ENCODE assay signal across 15 cellular contexts in genomic region chr4:173046144-173046543, GRCh38.
A peak's percentile ranks its signal among the peaks of the same experiment; 100 is the strongest.
DNase-seq lines count a peak whose midpoint lies in the region; ATAC-seq and TF ChIP-seq lines count a peak whose summit lies in the region.
"Had no signal": no experiment of that assay in that cellular context is flagged by ENCODE, and none has a peak within 500 bp of the region (broad histone marks: within the 10 kb centered on the region; RNA-seq: fewer than 3 reads in every experiment).

No MANE protein-coding gene starts in this region.

- H3K9me3 ChIP-seq in mesenchymal stem cell (ENCODE audit: control insufficient read depth, low read length), result no peaks in the 10 kb centered on the region
- H3K9me3 ChIP-seq: BLaER1, Caco-2 had no signal

- no peaks in the 10 kb centered on the region for H3K27me3 ChIP-seq in mesenchymal stem cell (ENCODE audit: control insufficient read depth in 1 of 2, insufficient read depth in 1 of 2, low read length in 2 of 2)
- H3K27me3 ChIP-seq: BLaER1 had no signal

- WGBS in mesenchymal stem cell, result 100% methylated on average over 2 of the region's 2 CpGs

- no peaks in the 10 kb centered on the region for H3K27me3 Mint-ChIP-seq in nephron (ENCODE audit: low read depth)

- no peaks in the 10 kb centered on the region for H3K36me3 Mint-ChIP-seq in nephron (ENCODE audit: low read depth)
- H3K36me3 Mint-ChIP-seq: CD4-positive, CD25-positive, alpha-beta regulatory T cell; CD8-positive, alpha-beta T cell had no signal

- no peak overlapping the region for H2BK120ac ChIP-seq in mesenchymal stem cell (ENCODE audit: low read depth, low read length)

- no peak overlapping the region for H3K14ac ChIP-seq in mesenchymal stem cell (ENCODE audit: low read length in 2 of 2)

- H3K9ac ChIP-seq in mesenchymal stem cell (ENCODE audit: low read length), result no peak overlapping the region
- H3K9ac ChIP-seq: BLaER1, GM23248 had no signal

- H3K4ac ChIP-seq in mesenchymal stem cell (ENCODE audit: low read depth in 1 of 2, low read length in 2 of 2), result no peak overlapping the region

- H4K8ac ChIP-seq in mesenchymal stem cell (ENCODE audit: low read length), result no peak overlapping the region

- TF ChIP-seq CTCF in nephron (IDR thresholded peaks at IDR 0.05; ENCODE audit: unreplicated experiment in 3 of 3), result no peak

- peaks cover 5% of the 10 kb centered on the region for H3K4me1 ChIP-seq in mesenchymal stem cell (ENCODE audit: control insufficient read depth, insufficient read depth, low read depth, low read length)
- H3K4me1 ChIP-seq: BLaER1, Caco-2 had no signal

- H3K27ac ChIP-seq in mesenchymal stem cell (ENCODE audit: low read length, poor library complexity, severe bottlenecking), result peak overlapping the region; percentile 71
- H3K27ac ChIP-seq: BLaER1, GM23248 had no signal

- H3K18ac ChIP-seq in mesenchymal stem cell (ENCODE audit: low read depth in 1 of 2, low read length in 2 of 2), result no peak overlapping the region

- no peak for ATAC-seq in HG02973 (IDR thresholded peaks at IDR 0.05; ENCODE audit: unreplicated experiment)
- ATAC-seq: CD8-positive, alpha-beta T cell had no signal

- no peak overlapping the region for H3K4me3 Mint-ChIP-seq in nephron
- H3K4me3 Mint-ChIP-seq: B cell; CD4-positive, CD25-positive, alpha-beta regulatory T cell; CD8-positive, alpha-beta T cell had no signal

- DNase-seq in kidney glomerular epithelial cell (lab: John Stamatoyannopoulos, UW) (peak; percentile 46), mesenchymal stem cell (no peak), ecto neural progenitor cell (ENCODE audit: low spot score) (no peak), ureter (ENCODE audit: low spot score) (no peak)
- DNase-seq: Caco-2; CD4-positive, CD25-positive, alpha-beta regulatory T cell; CD8-positive, alpha-beta T cell; DND-41; GM23248; H7; HCEC 1CT had no signal

- H3K4me1 Mint-ChIP-seq in nephron, result peaks cover 31% of the 10 kb centered on the region
- H3K4me1 Mint-ChIP-seq: B cell; CD4-positive, CD25-positive, alpha-beta regulatory T cell had no signal

- no peak overlapping the region for H2BK12ac ChIP-seq in mesenchymal stem cell (ENCODE audit: low read length in 2 of 2)

- H3K4me2 ChIP-seq in mesenchymal stem cell (ENCODE audit: low read length, poor library complexity, severe bottlenecking), result no peak overlapping the region
- H3K4me2 ChIP-seq: BLaER1 had no signal

- H3K36me3 ChIP-seq in mesenchymal stem cell (ENCODE audit: control insufficient read depth in 1 of 2, insufficient read depth in 2 of 2, low read depth in 1 of 2, low read length in 2 of 2), result no peaks in the 10 kb centered on the region
- H3K36me3 ChIP-seq: BLaER1 had no signal

- peak overlapping the region; percentile 11 to 78 (median 58) for H3K27ac Mint-ChIP-seq in nephron
- H3K27ac Mint-ChIP-seq: B cell; CD4-positive, CD25-positive, alpha-beta regulatory T cell; CD8-positive, alpha-beta T cell had no signal

- no peak overlapping the region for H4K91ac ChIP-seq in mesenchymal stem cell (ENCODE audit: low read length)

- H3K79me1 ChIP-seq in mesenchymal stem cell (replicated peaks; ENCODE audit: low read length, poor library complexity, severe bottlenecking), result no peaks in the 10 kb centered on the region

- H3K9me3 Mint-ChIP-seq in nephron, result no peaks in the 10 kb centered on the region
- H3K9me3 Mint-ChIP-seq: CD8-positive, alpha-beta T cell had no signal

- H3K23ac ChIP-seq in mesenchymal stem cell (ENCODE audit: low read length in 2 of 2), result no peak overlapping the region

- H2BK15ac ChIP-seq in mesenchymal stem cell (ENCODE audit: low read depth, poor library complexity, severe bottlenecking), result no peak overlapping the region

- peak overlapping the region; percentile 97 for H2AK5ac ChIP-seq in mesenchymal stem cell (ENCODE audit: low read length, severe bottlenecking)

- no peak overlapping the region for H2AFZ ChIP-seq in mesenchymal stem cell (ENCODE audit: low read depth, low read length)
- H2AFZ ChIP-seq: GM23248 had no signal

- H3K4me3 ChIP-seq in mesenchymal stem cell (ENCODE audit: insufficient read depth in 1 of 2, low read depth in 1 of 2, low read length in 2 of 2), result no peak overlapping the region
- H3K4me3 ChIP-seq: BLaER1, GM23248 had no signal

- peak overlapping the region; percentile 61 for H2BK5ac ChIP-seq in mesenchymal stem cell (ENCODE audit: low read depth, low read length, poor library complexity, severe bottlenecking)
